11 cellular contexts compared by ENCODE assay signal in the genomic region with DNA sequence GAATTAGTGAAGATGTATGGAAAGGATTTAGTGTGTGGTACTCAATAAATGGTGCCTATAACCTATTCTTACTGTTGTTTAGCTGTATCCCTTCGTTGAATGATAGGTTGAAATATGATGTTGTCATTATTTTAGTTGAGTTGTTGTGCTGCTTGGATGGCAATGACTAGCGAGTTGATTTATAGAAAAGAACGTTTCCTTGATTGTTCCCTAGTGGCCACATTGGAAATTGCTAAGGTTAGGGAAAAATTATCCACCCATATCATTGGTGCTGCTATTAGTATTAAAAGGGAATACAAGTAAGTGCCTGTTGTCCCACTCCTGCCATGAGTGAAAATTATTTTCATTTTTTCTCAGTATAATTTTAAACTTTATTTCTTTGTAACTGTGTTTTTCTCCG. TPM values are rescaled to one million over a fixed set of nuclear protein-coding genes. Genes with fewer than 3 reads are reported as not detected.
DNase-seq lines count a peak whose midpoint lies in the region; ATAC-seq and TF ChIP-seq lines count a peak whose summit lies in the region.
"Had no signal": no experiment of that assay in that cellular context is flagged by ENCODE, and none has a peak within 500 bp of the region (broad histone marks: within the 10 kb centered on the region; RNA-seq: fewer than 3 reads in every experiment).

No MANE protein-coding gene starts in this region.

- H3K79me2 ChIP-seq in SK-N-SH (ENCODE audit: insufficient read depth), result peaks cover 2% of the 10 kb centered on the region; the same call in 1 of the 2 replicates

- H3F3A ChIP-seq in SK-N-SH (replicated peaks; ENCODE audit: insufficient read depth), result no peaks in the 10 kb centered on the region

- H3K4me3 ChIP-seq in SK-N-SH (ENCODE audit: low read depth in 2 of 2, low read length in 1 of 2), result no peak overlapping the region

- CTCF ChIA-PET in SK-N-SH (lab: Yijun Ruan, JAX), result interaction anchor here (0.7 to 3.0 kb wide), 14 partner anchors 9 to 218 kb away, joined by 3 to 14 read pairs (median 4); a partner anchor contains a TSS

- peaks cover 47 to 53% of the 10 kb centered on the region in 2 experiments for H3K36me3 ChIP-seq in SK-N-SH (replicated peaks in 1 of 2; ENCODE audit: control insufficient read depth in 1 of 2, insufficient read depth in 2 of 2, low read length in 1 of 2)

- POLR2A ChIA-PET in SK-N-SH (lab: Yijun Ruan, JAX), result no interaction called here

- no peak for ATAC-seq in omental fat pad (ENCODE audit: low FRiP score)

- H3K27ac ChIP-seq in 22Rv1, result no peak overlapping the region
- no peak overlapping the region for H3K27ac ChIP-seq in SK-N-SH (ENCODE audit: low read depth in 2 of 2, low read length in 1 of 2)

- no peaks in the 10 kb centered on the region for H3K27me3 ChIP-seq in SK-N-SH (ENCODE audit: insufficient read depth)

- TF ChIP-seq CTCF in 22Rv1 (IDR thresholded peaks at IDR 0.05) (peak; percentile 61), GM12872 (IDR thresholded peaks at IDR 0.05; ENCODE audit: insufficient read depth, low read depth, low read length) (peak; percentile 36; the same call in 1 of the 3 replicates), SK-N-SH (IDR thresholded peaks at IDR 0.05) (peak; percentile 60), omental fat pad (IDR thresholded peaks at IDR 0.05) (no peak)

- 65% methylated on average over 4 of the region's 4 CpGs for WGBS in SK-N-SH (ENCODE audit: low lambda C conversion rate)

- DNase-seq in SK-N-SH (peak; percentile 38), foreskin melanocyte (peak; percentile 6), DMS79 (lab: John Stamatoyannopoulos, UW) (no peak), NCI-H146 treated with DMSO at 0.1 percent for 48 hours (lab: John Stamatoyannopoulos, UW; ENCODE audit: unreplicated experiment) (no peak), omental fat pad (ENCODE audit: low spot score) (no peak), NCI-H226 (no peak)
- DNase-seq: activated T-cell treated with anti-CD3 and anti-CD28 coated beads, Interleukin-2, amount 50 U/mL, for 24 hours; occipital lobe; stimulated activated CD8-positive, alpha-beta memory T cell treated with anti-CD3 and anti-CD28 coated beads, Interleukin-4, amount 100 ng/mL, for 48 hours had no signal

- no peak overlapping the region for H3K9ac ChIP-seq in SK-N-SH

- H3K4me1 ChIP-seq in SK-N-SH (ENCODE audit: control insufficient read depth in 1 of 2, insufficient read depth in 2 of 2, low read depth in 1 of 2, low read length in 1 of 2), result peaks cover 0 to 9% of the 10 kb centered on the region in 2 experiments; a peak in 2 of 4 replicates

- TF ChIP-seq EP300 in SK-N-SH (IDR thresholded peaks at IDR 0.05; ENCODE audit: borderline replicate concordance in 1 of 2, low read depth in 1 of 2, low read length in 1 of 2), result no peak

- H3K9me3 ChIP-seq in SK-N-SH, result no peaks in the 10 kb centered on the region

- H2AFZ ChIP-seq in SK-N-SH (ENCODE audit: low read depth), result no peak overlapping the region

- no peaks in the 10 kb centered on the region; the same call in 1 of the 2 replicates for H4K20me1 ChIP-seq in SK-N-SH (ENCODE audit: insufficient read depth)

- TF ChIP-seq RAD21 in SK-N-SH (IDR thresholded peaks at IDR 0.05; ENCODE audit: low read length), result peak; percentile 18; the same call in 1 of the 2 replicates

- H3K4me2 ChIP-seq in SK-N-SH, result no peak overlapping the region

- H3K9me2 ChIP-seq in SK-N-SH, result no peaks in the 10 kb centered on the region

TF ChIP-seq in SK-N-SH, 30 proteins besides CTCF, POLR2A, EP300 and RAD21:
- TF ChIP-seq MEF2A (IDR thresholded peaks at IDR 0.05; ENCODE audit: borderline replicate concordance, low read depth) (no peak), TEAD4 (IDR thresholded peaks at IDR 0.05; ENCODE audit: borderline replicate concordance, insufficient read depth) (no peak), TAF1 (IDR thresholded peaks at IDR 0.05; ENCODE audit: borderline replicate concordance, low read depth, low read length) (no peak), RFX5 (IDR thresholded peaks at IDR 0.05; ENCODE audit: low read length) (no peak), YY1 (IDR thresholded peaks at IDR 0.05; ENCODE audit: low read depth) (no peak), TCF12 (IDR thresholded peaks at IDR 0.05) (no peak), FOXM1 (IDR thresholded peaks at IDR 0.05; ENCODE audit: low read depth) (no peak)
- TF ChIP-seq, protein P1, sequence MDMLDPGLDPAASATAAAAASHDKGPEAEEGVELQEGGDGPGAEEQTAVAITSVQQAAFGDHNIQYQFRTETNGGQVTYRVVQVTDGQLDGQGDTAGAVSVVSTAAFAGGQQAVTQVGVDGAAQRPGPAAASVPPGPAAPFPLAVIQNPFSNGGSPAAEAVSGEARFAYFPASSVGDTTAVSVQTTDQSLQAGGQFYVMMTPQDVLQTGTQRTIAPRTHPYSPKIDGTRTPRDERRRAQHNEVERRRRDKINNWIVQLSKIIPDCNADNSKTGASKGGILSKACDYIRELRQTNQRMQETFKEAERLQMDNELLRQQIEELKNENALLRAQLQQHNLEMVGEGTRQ (IDR thresholded peaks at IDR 0.05; ENCODE audit: borderline replicate concordance, low read depth, low read length), result no peak
- TF ChIP-seq, protein P2, sequence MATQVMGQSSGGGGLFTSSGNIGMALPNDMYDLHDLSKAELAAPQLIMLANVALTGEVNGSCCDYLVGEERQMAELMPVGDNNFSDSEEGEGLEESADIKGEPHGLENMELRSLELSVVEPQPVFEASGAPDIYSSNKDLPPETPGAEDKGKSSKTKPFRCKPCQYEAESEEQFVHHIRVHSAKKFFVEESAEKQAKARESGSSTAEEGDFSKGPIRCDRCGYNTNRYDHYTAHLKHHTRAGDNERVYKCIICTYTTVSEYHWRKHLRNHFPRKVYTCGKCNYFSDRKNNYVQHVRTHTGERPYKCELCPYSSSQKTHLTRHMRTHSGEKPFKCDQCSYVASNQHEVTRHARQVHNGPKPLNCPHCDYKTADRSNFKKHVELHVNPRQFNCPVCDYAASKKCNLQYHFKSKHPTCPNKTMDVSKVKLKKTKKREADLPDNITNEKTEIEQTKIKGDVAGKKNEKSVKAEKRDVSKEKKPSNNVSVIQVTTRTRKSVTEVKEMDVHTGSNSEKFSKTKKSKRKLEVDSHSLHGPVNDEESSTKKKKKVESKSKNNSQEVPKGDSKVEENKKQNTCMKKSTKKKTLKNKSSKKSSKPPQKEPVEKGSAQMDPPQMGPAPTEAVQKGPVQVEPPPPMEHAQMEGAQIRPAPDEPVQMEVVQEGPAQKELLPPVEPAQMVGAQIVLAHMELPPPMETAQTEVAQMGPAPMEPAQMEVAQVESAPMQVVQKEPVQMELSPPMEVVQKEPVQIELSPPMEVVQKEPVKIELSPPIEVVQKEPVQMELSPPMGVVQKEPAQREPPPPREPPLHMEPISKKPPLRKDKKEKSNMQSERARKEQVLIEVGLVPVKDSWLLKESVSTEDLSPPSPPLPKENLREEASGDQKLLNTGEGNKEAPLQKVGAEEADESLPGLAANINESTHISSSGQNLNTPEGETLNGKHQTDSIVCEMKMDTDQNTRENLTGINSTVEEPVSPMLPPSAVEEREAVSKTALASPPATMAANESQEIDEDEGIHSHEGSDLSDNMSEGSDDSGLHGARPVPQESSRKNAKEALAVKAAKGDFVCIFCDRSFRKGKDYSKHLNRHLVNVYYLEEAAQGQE (IDR thresholded peaks at IDR 0.05; ENCODE audit: low read depth, low read length), result no peak
TF ChIP-seq in SK-N-SH: peak in this region for 0.

RNA-seq across cellular contexts. Expression of a gene that starts 14.5 kb away (rescaled TPM):
- polyA plus RNA-seq in SK-N-SH (2012; rRNA removed), result 11.1 and 12.6 TPM in 2 replicates
- polyA plus RNA-seq in SK-N-SH (2012; cell fraction: cytosol; rRNA removed), result 8.7 and 9.9 TPM in 2 replicates
- polyA plus RNA-seq in SK-N-SH (2012; cell fraction: nucleus; rRNA removed), result 25.8 and 27.0 TPM in 2 replicates
- 10 to 100 TPM; 12.8 to 59.3 (median 20.6) TPM for total RNA-seq in omental fat pad

Comparison
In these comparisons a context has a peak if more than half of its experiments do, and no peak if none do; other contexts are left out.
1. CTCF ChIP-seq: peak in 22Rv1 (single experiment), GM12872 (single experiment) and SK-N-SH (single experiment); none in omental fat pad (0 of 3).
2. DNase-seq: peak in SK-N-SH (single experiment) and foreskin melanocyte (single experiment); none in DMS79 (single experiment), NCI-H146 treated with DMSO at 0.1 percent for 48 hours (single experiment), omental fat pad (single experiment) and NCI-H226 (single experiment).